ENCODE assay signal across 5 cellular contexts in genomic region chr20:24820345-24820744, GRCh38.
"Had no signal": no experiment of that assay in that cellular context is flagged by ENCODE, and none has a peak within 500 bp of the region (broad histone marks: within the 10 kb centered on the region; RNA-seq: fewer than 3 reads in every experiment).

No MANE protein-coding gene starts in this region.

- ATAC-seq: GM23338, HepG2 had no signal

- DNase-seq: H9, HCEC 1CT had no signal

- H3K27ac ChIP-seq: HL-60 had no signal

- H3K4me3 ChIP-seq: GM23338 had no signal
